In the genomic region with DNA sequence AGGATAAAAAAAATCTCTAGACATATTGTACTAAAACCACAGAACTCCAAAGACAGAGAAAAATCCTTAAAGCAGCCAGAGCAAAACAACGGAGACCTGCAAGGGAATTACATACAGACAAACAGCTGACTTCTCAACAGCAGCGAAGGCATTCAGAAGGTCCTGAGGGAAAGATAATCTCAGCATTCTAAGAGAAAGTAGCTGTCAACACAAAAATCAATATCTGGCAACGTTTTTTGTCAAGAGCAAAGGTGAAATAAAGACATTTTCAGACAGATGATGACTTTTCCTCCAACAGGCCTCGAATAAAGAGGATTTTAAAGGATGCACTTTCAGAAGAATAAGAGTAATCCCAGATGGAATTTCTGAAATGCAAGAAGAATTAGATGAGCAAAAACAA, we compare ENCODE assay signal across 33 cellular contexts. TPM values are rescaled to one million over a fixed set of nuclear protein-coding genes. Genes with fewer than 3 reads are reported as not detected.
"Had no signal": no experiment of that assay in that cellular context is flagged by ENCODE, and none has a peak within 500 bp of the region (broad histone marks: within the 10 kb centered on the region; RNA-seq: fewer than 3 reads in every experiment).

No MANE protein-coding gene starts in this region.

- H3K4me2 ChIP-seq: neural progenitor cell, smooth muscle cell had no signal

- ATAC-seq: left cardiac atrium; left lung; natural killer cell; stimulated activated memory B cell treated with anti-CD40 and anti-IgM and Interleukin-4, amounts not matched to agents 10 μg/mL and 1 μg/mL and 100 μg/mL, for 72 hours; stimulated activated naive CD8-positive, alpha-beta T cell treated with anti-CD3 and anti-CD28 coated beads, Interleukin-15, amount 100 ng/mL, for 72 hours had no signal

- H3K9me3 ChIP-seq: left lung, neutrophil, right lobe of liver, uterus had no signal

- H3K27me3 ChIP-seq: right atrium auricular region, right lobe of liver, uterus had no signal

- DNase-seq: islet precursor cell; kidney glomerular epithelial cell; left cardiac atrium; left lung; mesendoderm; naive B cell; natural killer cell; nephron progenitor cell; occipital lobe; right lobe of liver; stimulated activated CD4-positive, alpha-beta T cell treated with anti-CD3 and anti-CD28 coated beads, Interleukin-1b, Interleukin-23, amount 100 ng/mL, for 48 hours; stimulated activated CD4-positive, alpha-beta T cell treated with anti-CD3 and anti-CD28 coated beads, Interleukin-2, amount 100 ng/mL, for 48 hours; stimulated activated CD4-positive, alpha-beta T cell treated with anti-CD3 and anti-CD28 coated beads, Interleukin-4, amount 100 ng/mL, for 4 hours; stimulated activated CD8-positive, alpha-beta memory T cell treated with anti-CD3 and anti-CD28 coated beads, Interleukin-4, amount 100 ng/mL, for 48 hours; stimulated activated naive CD4-positive, alpha-beta T cell treated with Interleukin-2 at 50 U/mL for 16 hours; stimulated activated naive CD8-positive, alpha-beta T cell treated with anti-CD3 and anti-CD28 coated beads, Interleukin-15, amount 100 ng/mL, for 72 hours; substantia nigra; uterus had no signal

- H3K4me1 ChIP-seq: left lung, parathyroid adenoma, right atrium auricular region, tibial nerve, uterus had no signal

- H3K27ac ChIP-seq: left lung, neural progenitor cell, neutrophil, parathyroid adenoma, right atrium auricular region, right lobe of liver, tibial nerve, uterus had no signal

- H3K9ac ChIP-seq: neural progenitor cell, parathyroid adenoma had no signal

- H3K4me3 ChIP-seq: left lung, lung, neural progenitor cell, right atrium auricular region, right lobe of liver, smooth muscle cell, tibial nerve, uterus had no signal

- H2AFZ ChIP-seq: neural progenitor cell, parathyroid adenoma had no signal

- H3K36me3 ChIP-seq: left lung, neural progenitor cell, neutrophil, right atrium auricular region, right lobe of liver, tibial nerve, uterus had no signal

- H3K79me2 ChIP-seq: parathyroid adenoma had no signal

RNA-seq across cellular contexts. Expression of a gene that starts 6.1 kb away (rescaled TPM):
- total RNA-seq: left lung, lower leg skin, mesothelial cell of epicardium, mononuclear cell, natural killer cell, osteocyte, posterior vena cava, pulmonary artery endothelial cell, smooth muscle cell, tibial nerve, ureter had no signal
- polyA plus RNA-seq: smooth muscle cell had no signal
